In the genomic region with DNA sequence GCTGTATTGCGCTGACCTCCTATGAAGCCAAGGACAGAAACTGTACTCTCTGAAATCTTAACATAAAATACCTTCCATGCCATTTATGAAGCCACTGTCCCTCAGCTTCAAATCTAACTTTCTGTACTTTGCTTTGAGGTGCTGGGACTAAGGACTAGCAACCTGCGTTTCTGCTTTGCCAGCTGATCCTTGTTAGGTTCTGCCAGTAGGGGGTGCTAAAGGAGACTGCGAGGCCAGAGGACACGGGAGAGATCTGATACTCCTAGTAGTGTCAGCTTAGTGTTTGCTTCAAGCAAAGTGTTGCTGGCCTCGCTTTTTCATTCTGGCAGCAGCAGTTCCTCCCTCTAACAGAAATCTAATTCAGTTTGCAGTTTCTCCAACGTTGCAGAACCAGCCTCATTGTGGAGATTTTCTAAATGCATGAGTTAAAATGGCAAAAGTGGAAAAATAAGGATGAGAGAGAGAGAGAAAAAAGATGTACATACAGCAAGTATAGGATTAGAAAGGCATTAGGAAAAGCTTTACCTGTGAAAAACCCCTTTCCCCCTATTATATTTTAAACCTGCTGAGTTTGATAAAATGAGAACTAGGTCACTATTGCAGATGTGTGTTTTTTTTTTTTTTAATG, we compare ENCODE assay signal across 8 cellular contexts.
DNase-seq lines count a peak whose midpoint lies in the region; ATAC-seq and TF ChIP-seq lines count a peak whose summit lies in the region.

No MANE protein-coding gene starts in this region.

- no peaks in the 10 kb centered on the region for H3K27me3 ChIP-seq in HL-60 (ENCODE audit: insufficient read depth, poor library complexity, severe bottlenecking)

- no peaks in the 10 kb centered on the region for H3K27me3 Mint-ChIP-seq in activated CD4-positive, alpha-beta T cell treated with anti-CD3 and anti-CD28 coated beads, Interleukin-2, amount 10 ng/mL, durations not matched to agents 7 days and 5 days
- peaks cover 8% of the 10 kb centered on the region for H3K27me3 Mint-ChIP-seq in type B pancreatic cell

- no peak for ATAC-seq in HG03045 (IDR thresholded peaks at IDR 0.05; ENCODE audit: unreplicated experiment)

- TF ChIP-seq CTCF in HL-60 (IDR thresholded peaks at IDR 0.05; ENCODE audit: insufficient read depth, low read length) (peak; percentile 45), type B pancreatic cell (conservative IDR thresholded peaks at IDR 0.05) (peak; percentile 83), lower leg skin (IDR thresholded peaks at IDR 0.05) (no peak)

- 16 to 19% methylated on average over 6 of the region's 6 CpGs for WGBS in lower leg skin, 2 donors

- no peak for TF ChIP-seq POLR2A in lower leg skin (IDR thresholded peaks at IDR 0.05)

- no peaks in the 10 kb centered on the region for H3K36me3 Mint-ChIP-seq in activated CD4-positive, alpha-beta T cell treated with anti-CD3 and anti-CD28 coated beads, Interleukin-2, amount 10 ng/mL, durations not matched to agents 7 days and 5 days (ENCODE audit: low read depth)
- no peaks in the 10 kb centered on the region for H3K36me3 Mint-ChIP-seq in type B pancreatic cell

- CTCF ChIA-PET in activated CD4-positive, alpha-beta T cell treated with anti-CD3 and anti-CD28 coated beads, Interleukin-2, amount 10 ng/mL, durations not matched to agents 7 days and 5 days (lab: Charles Lee), result no interaction called here

- no peaks in the 10 kb centered on the region for H3K9me3 Mint-ChIP-seq in activated CD4-positive, alpha-beta T cell treated with anti-CD3 and anti-CD28 coated beads, Interleukin-2, amount 10 ng/mL, durations not matched to agents 7 days and 5 days
- H3K9me3 Mint-ChIP-seq in type B pancreatic cell, result no peaks in the 10 kb centered on the region

- POLR2A ChIA-PET in activated CD4-positive, alpha-beta T cell treated with anti-CD3 and anti-CD28 coated beads, Interleukin-2, amount 10 ng/mL, durations not matched to agents 7 days and 5 days (lab: Charles Lee), result no interaction called here

- H3K4me3 Mint-ChIP-seq in activated CD4-positive, alpha-beta T cell treated with anti-CD3 and anti-CD28 coated beads, Interleukin-2, amount 10 ng/mL, durations not matched to agents 7 days and 5 days, result no peak overlapping the region
- H3K4me3 Mint-ChIP-seq in type B pancreatic cell, result no peak overlapping the region

- H3K4me1 Mint-ChIP-seq in activated CD4-positive, alpha-beta T cell treated with anti-CD3 and anti-CD28 coated beads, Interleukin-2, amount 10 ng/mL, durations not matched to agents 7 days and 5 days, result no peaks in the 10 kb centered on the region
- peaks cover 4% of the 10 kb centered on the region for H3K4me1 Mint-ChIP-seq in type B pancreatic cell (ENCODE audit: unreplicated experiment)

- DNase-seq in activated CD4-positive, alpha-beta T cell treated with anti-CD3 and anti-CD28 coated beads, Interleukin-2, amount 10 ng/mL, durations not matched to agents 7 days and 5 days, result peak; percentile 41
- DNase-seq in activated CD4-positive, alpha-beta T cell treated with anti-CD3 and anti-CD28 coated beads for 1 hour, result no peak
- peak; percentile 13 to 44 for DNase-seq in HL-60 (ENCODE audit: low read depth in 1 of 2, low spot score in 1 of 2)
- peak; percentile 65 to 74 for DNase-seq in SHP77 (lab: John Stamatoyannopoulos, UW)
- DNase-seq in hippocampal formation (lab: John Stamatoyannopoulos, UW), result peak; percentile 14 to 39
- DNase-seq in type B pancreatic cell (ENCODE audit: extremely low spot score, unreplicated experiment), result no peak
- DNase-seq in lower leg skin (ENCODE audit: low spot score in 2 of 2), result no peak

- H3K27ac ChIP-seq in HL-60 (replicated peaks), result no peak overlapping the region

- H3K27ac Mint-ChIP-seq in activated CD4-positive, alpha-beta T cell treated with anti-CD3 and anti-CD28 coated beads, Interleukin-2, amount 10 ng/mL, durations not matched to agents 7 days and 5 days, result no peak overlapping the region
- no peak overlapping the region for H3K27ac Mint-ChIP-seq in type B pancreatic cell

- intact Hi-C loops in lower leg skin (cut with DNase I; ENCODE audit: low total_unique reads), result no loop called here

- H3K4me3 ChIP-seq in HL-60 (replicated peaks; ENCODE audit: insufficient read depth, low read length), result no peak overlapping the region
- no peak overlapping the region for H3K4me3 ChIP-seq in lower leg skin (ENCODE audit: low read depth, poor library complexity, severe bottlenecking)

Comparison
In these comparisons a context has a peak if more than half of its experiments do, and no peak if none do; other contexts are left out.
1. DNase-seq: peak in activated CD4-positive, alpha-beta T cell treated with anti-CD3 and anti-CD28 coated beads, Interleukin-2, amount 10 ng/mL, durations not matched to agents 7 days and 5 days (single experiment), HL-60 (2 of 2), SHP77 (2 of 2) and hippocampal formation (2 of 2); none in activated CD4-positive, alpha-beta T cell treated with anti-CD3 and anti-CD28 coated beads for 1 hour (single experiment), type B pancreatic cell (single experiment) and lower leg skin (0 of 2).
2. CTCF ChIP-seq: peak in HL-60 (single experiment) and type B pancreatic cell (single experiment); none in lower leg skin (0 of 3).